Comparison of ENCODE assay signal across 8 cellular contexts in genomic region chr1:1891349-1892078, GRCh38. TPM values are rescaled to one million over a fixed set of nuclear protein-coding genes. Genes with fewer than 3 reads are reported as not detected.
DNase-seq lines count a peak whose midpoint lies in the region; ATAC-seq and TF ChIP-seq lines count a peak whose summit lies in the region.

No MANE protein-coding gene starts in this region.

- peak overlapping the region; percentile 84 to 85 for H3K4me3 ChIP-seq in mesenchymal stem cell (ENCODE audit: insufficient read depth in 1 of 2, low read depth in 1 of 2, low read length in 2 of 2)

- H3K14ac ChIP-seq in mesenchymal stem cell (ENCODE audit: low read length in 2 of 2), result peak overlapping the region in 1 of 2 experiments; percentile 99

- peak overlapping the region; percentile 95 to 99 for H3K18ac ChIP-seq in mesenchymal stem cell (ENCODE audit: low read depth in 1 of 2, low read length in 2 of 2)

- 7% methylated on average over 47 of the region's 59 CpGs for WGBS in mesenchymal stem cell

- DNase-seq in Daoy (ENCODE audit: low read depth) (peak; percentile 79), HEK293T (ENCODE audit: extremely low spot score) (peak; percentile 60), NCI-H2227 (lab: John Stamatoyannopoulos, UW; ENCODE audit: unreplicated experiment) (peak; percentile 80), mesenchymal stem cell (peak; percentile 79)
- DNase-seq in activated CD4-positive, alpha-beta T cell treated with anti-CD3 and anti-CD28 coated beads for 48 hours, result peak; percentile 76
- DNase-seq in effector CD8-positive, alpha-beta T cell (lab: John Stamatoyannopoulos, UW), result peak; percentile 82
- peak; percentile 49 for DNase-seq in stimulated activated CD8-positive, alpha-beta memory T cell treated with anti-CD3 and anti-CD28 coated beads, Interleukin-15, amount 100 ng/mL, for 1 hour (ENCODE audit: low read depth)

- POLR2A ChIA-PET in HEK293T (lab: Yijun Ruan, JAX), result interaction anchor here (0.8 to 1.5 kb wide), 4 partner anchors 10 to 17 kb away, joined by 3 to 5 read pairs (median 4); no protein-coding TSS in a partner anchor

- peaks cover 20% of the 10 kb centered on the region for H3K79me1 ChIP-seq in mesenchymal stem cell (replicated peaks; ENCODE audit: low read length, poor library complexity, severe bottlenecking)

- peak overlapping the region; percentile 71 for H3K4me2 ChIP-seq in mesenchymal stem cell (ENCODE audit: low read length, poor library complexity, severe bottlenecking)

- no peaks in the 10 kb centered on the region for H3K9me3 ChIP-seq in mesenchymal stem cell (ENCODE audit: control insufficient read depth, low read length)

- peak overlapping the region; percentile 90 for H2BK120ac ChIP-seq in mesenchymal stem cell (ENCODE audit: low read depth, low read length)

- peak overlapping the region in 1 of 2 experiments; percentile 96 for H2BK12ac ChIP-seq in mesenchymal stem cell (ENCODE audit: low read length in 2 of 2)

- H3K9ac ChIP-seq in mesenchymal stem cell (ENCODE audit: low read length), result peak overlapping the region; percentile 87

- no peak for ATAC-seq in HG02870 (IDR thresholded peaks at IDR 0.05; ENCODE audit: unreplicated experiment)

- peak overlapping the region; percentile 78 for H2BK15ac ChIP-seq in mesenchymal stem cell (ENCODE audit: low read depth, poor library complexity, severe bottlenecking)

- H3K4me1 ChIP-seq in mesenchymal stem cell (ENCODE audit: control insufficient read depth, insufficient read depth, low read depth, low read length), result peaks cover 35% of the 10 kb centered on the region

- peaks cover 0 to 11% of the 10 kb centered on the region in 2 experiments for H3K27me3 ChIP-seq in mesenchymal stem cell (ENCODE audit: control insufficient read depth in 1 of 2, insufficient read depth in 1 of 2, low read length in 2 of 2)

- H4K8ac ChIP-seq in mesenchymal stem cell (ENCODE audit: low read length), result peak overlapping the region; percentile 99

- H4K91ac ChIP-seq in mesenchymal stem cell (ENCODE audit: low read length), result peak overlapping the region; percentile 76

- peak overlapping the region; percentile 99 for H2AFZ ChIP-seq in mesenchymal stem cell (ENCODE audit: low read depth, low read length)

- peak overlapping the region; percentile 99 for H2BK5ac ChIP-seq in mesenchymal stem cell (ENCODE audit: low read depth, low read length, poor library complexity, severe bottlenecking)

- H3K23ac ChIP-seq in mesenchymal stem cell (ENCODE audit: low read length in 2 of 2), result peak overlapping the region in 1 of 2 experiments; percentile 46

- peak overlapping the region; percentile 92 to 93 for H3K4ac ChIP-seq in mesenchymal stem cell (ENCODE audit: low read depth in 1 of 2, low read length in 2 of 2)

- peak overlapping the region; percentile 18 for H2AK5ac ChIP-seq in mesenchymal stem cell (ENCODE audit: low read length, severe bottlenecking)

- H3K36me3 ChIP-seq in mesenchymal stem cell (ENCODE audit: control insufficient read depth in 1 of 2, insufficient read depth in 2 of 2, low read depth in 1 of 2, low read length in 2 of 2), result peaks cover 0 to 14% of the 10 kb centered on the region in 2 experiments

- H3K27ac ChIP-seq in mesenchymal stem cell (ENCODE audit: low read length, poor library complexity, severe bottlenecking), result peak overlapping the region; percentile 43

- CTCF ChIA-PET in HEK293T (lab: Yijun Ruan, JAX), result interaction anchor here (0.6 kb wide), 1 partner anchor 8 kb away, joined by 3 read pairs; no protein-coding TSS in a partner anchor

TF ChIP-seq in HEK293T, 16 proteins besides CTCF, POLR2A, EP300 and RAD21:
- TF ChIP-seq L3MBTL2 (conservative IDR thresholded peaks at IDR 0.05) (peak; percentile 46), BHLHE40 (IDR thresholded peaks at IDR 0.05; ENCODE audit: borderline replicate concordance) (no peak), SP1 (IDR thresholded peaks at IDR 0.05) (no peak)
TF ChIP-seq in HEK293T: peak in this region for 1.

RNA-seq across cellular contexts. Expression of gene GNB1, which starts 0.6 kb away (rescaled TPM):
- total RNA-seq in Daoy (2014; rRNA removed; shearing (Covaris generic)), result 49.3 and 50.1 TPM in 2 replicates
- 252 TPM for polyA plus RNA-seq in mesenchymal stem cell (2013, experiment 1 of 2)
- 253 TPM for polyA plus RNA-seq in mesenchymal stem cell (2013, experiment 2 of 2)

RNA-seq across cellular contexts. Expression of gene CALML6, which starts 23.5 kb away (rescaled TPM):
- total RNA-seq in Daoy (2014; rRNA removed; shearing (Covaris generic)), result 0.23 TPM in 1 of 2 replicates, not detected in the other
- 0.25 TPM for polyA plus RNA-seq in mesenchymal stem cell (2013, experiment 1 of 2)
- 0.25 TPM for polyA plus RNA-seq in mesenchymal stem cell (2013, experiment 2 of 2)

RNA-seq across cellular contexts. Expression of gene TMEM52, which starts 27.6 kb away (rescaled TPM):
- 0.23 and 0.33 TPM in 2 replicates for total RNA-seq in Daoy (2014; rRNA removed; shearing (Covaris generic))
- polyA plus RNA-seq in mesenchymal stem cell (2013, experiment 1 of 2), result 0.95 TPM
- 1.1 TPM for polyA plus RNA-seq in mesenchymal stem cell (2013, experiment 2 of 2)
